In genomic region chr1:36222481-36223372, GRCh38 we compare ENCODE assay signal across 8 cellular contexts. TPM values are rescaled to one million over a fixed set of nuclear protein-coding genes. Genes with fewer than 3 reads are reported as not detected.
DNase-seq lines count a peak whose midpoint lies in the region; ATAC-seq and TF ChIP-seq lines count a peak whose summit lies in the region.

No MANE protein-coding gene starts in this region.

- H3K9me3 ChIP-seq in PC-3 (ENCODE audit: low read length) = no peaks in the 10 kb centered on the region
- no peaks in the 10 kb centered on the region for H3K9me3 ChIP-seq in endocrine pancreas (ENCODE audit: control insufficient read depth, low read length)

- H3K4me1 ChIP-seq in PC-3 (ENCODE audit: insufficient read depth, low read length) (peaks cover 15% of the 10 kb centered on the region), endocrine pancreas (ENCODE audit: control insufficient read depth, insufficient read depth, low read length) (peaks cover 5% of the 10 kb centered on the region)

- peaks cover 34% of the 10 kb centered on the region for H3K79me2 ChIP-seq in PC-3 (ENCODE audit: low read length)

- peak overlapping the region; percentile 82 for H2AFZ ChIP-seq in PC-3 (ENCODE audit: low read length)

- DNase-seq in ELF-1 (ENCODE audit: low read depth, low spot score) = peak; percentile 31
- no peak for DNase-seq in PC-3
- no peak for DNase-seq in progenitor cell of endocrine pancreas (ENCODE audit: low spot score, unreplicated experiment)
- no peak for DNase-seq in midbrain (lab: John Stamatoyannopoulos, UW)
- no peak for DNase-seq in activated gamma-delta T cell treated with Interleukin-2 at 50 U/mL for 16 hours

- H3K9ac ChIP-seq in PC-3 (ENCODE audit: low read length) (peak overlapping the region; percentile 85; the same call in 1 of the 2 replicates), endocrine pancreas (ENCODE audit: control insufficient read depth, insufficient read depth, low read length) (no peak overlapping the region)

- POLR2A ChIA-PET in PC-3 (lab: Charles Lee; ENCODE audit: unreplicated experiment) = interaction anchor here (1.2 kb wide), 1 partner anchor 73 kb away, joined by 3 read pairs; the partner anchor contains the start of gene TRAPPC3

- peak overlapping the region; percentile 99 for H3K4me3 Mint-ChIP-seq in progenitor cell of endocrine pancreas (ENCODE audit: low read depth)

- ATAC-seq in PC-3 = no peak
- no peak for ATAC-seq in GM19452 (IDR thresholded peaks at IDR 0.05; ENCODE audit: unreplicated experiment)
- no peak for ATAC-seq in GM18873 (IDR thresholded peaks at IDR 0.05; ENCODE audit: low FRiP score, unreplicated experiment)

- peak overlapping the region; percentile 83 for H3K4me2 ChIP-seq in PC-3 (ENCODE audit: low read length)

- H3K36me3 ChIP-seq in PC-3 (ENCODE audit: low read depth, low read length) (peaks cover 6% of the 10 kb centered on the region; the same call in 1 of the 2 replicates), endocrine pancreas (ENCODE audit: control insufficient read depth, insufficient read depth, low read length) (no peaks in the 10 kb centered on the region)

- BruUV-seq in PC-3 (replicated peaks; lab: Mats Ljungman, UMichigan) = no TSS peak

- TF ChIP-seq CTCF in PC-3 (conservative IDR thresholded peaks at IDR 0.05; ENCODE audit: low read depth, low read length) = no peak
- no peak for TF ChIP-seq CTCF in progenitor cell of endocrine pancreas (IDR thresholded peaks at IDR 0.05; ENCODE audit: unreplicated experiment)

- H4K20me1 ChIP-seq in PC-3 (ENCODE audit: low read length) = peaks cover 27% of the 10 kb centered on the region

- CTCF ChIA-PET in PC-3 (lab: Charles Lee) = interaction anchor here (1.3 to 2.3 kb wide), 2 partner anchors 63 to 73 kb away, joined by 5 to 9 read pairs; no protein-coding TSS in a partner anchor

- H3K27ac ChIP-seq in PC-3 (ENCODE audit: low read length) = peak overlapping the region; percentile 74

- H3K36me3 Mint-ChIP-seq in progenitor cell of endocrine pancreas (ENCODE audit: insufficient read depth) = peaks cover 9% of the 10 kb centered on the region

- H3K4me3 ChIP-seq in PC-3 (ENCODE audit: low read length) (peak overlapping the region; percentile 77), endocrine pancreas (ENCODE audit: control insufficient read depth, insufficient read depth, low read length) (peak overlapping the region; percentile 92)

- H3K4me1 Mint-ChIP-seq in progenitor cell of endocrine pancreas (ENCODE audit: low read depth) = peaks cover 23% of the 10 kb centered on the region

- no peaks in the 10 kb centered on the region for H3K27me3 Mint-ChIP-seq in progenitor cell of endocrine pancreas

- H3K27me3 ChIP-seq in PC-3 (ENCODE audit: low read length) = no peaks in the 10 kb centered on the region
- no peaks in the 10 kb centered on the region for H3K27me3 ChIP-seq in endocrine pancreas (ENCODE audit: control insufficient read depth, insufficient read depth, low read length)

- H3F3A ChIP-seq in PC-3 (ENCODE audit: low read length, unreplicated experiment) = no peaks in the 10 kb centered on the region

- no peaks in the 10 kb centered on the region for H3K9me3 Mint-ChIP-seq in progenitor cell of endocrine pancreas (ENCODE audit: low read depth)

- intact Hi-C loops in PC-3 (cut with micrococcal nuclease) = no loop called here

- no peaks in the 10 kb centered on the region for H3K9me2 ChIP-seq in PC-3 (replicated peaks; ENCODE audit: low read length)

- H3K27ac Mint-ChIP-seq in progenitor cell of endocrine pancreas = peak overlapping the region; percentile 100

RNA-seq across cellular contexts. Expression of gene THRAP3, which starts 1.5 kb away (rescaled TPM):
- total RNA-seq in PC-3 (2014; rRNA removed) (55.7 and 67.0 TPM in 2 replicates), progenitor cell of endocrine pancreas (142 and 145 TPM in 2 replicates)
